In the genomic region with DNA sequence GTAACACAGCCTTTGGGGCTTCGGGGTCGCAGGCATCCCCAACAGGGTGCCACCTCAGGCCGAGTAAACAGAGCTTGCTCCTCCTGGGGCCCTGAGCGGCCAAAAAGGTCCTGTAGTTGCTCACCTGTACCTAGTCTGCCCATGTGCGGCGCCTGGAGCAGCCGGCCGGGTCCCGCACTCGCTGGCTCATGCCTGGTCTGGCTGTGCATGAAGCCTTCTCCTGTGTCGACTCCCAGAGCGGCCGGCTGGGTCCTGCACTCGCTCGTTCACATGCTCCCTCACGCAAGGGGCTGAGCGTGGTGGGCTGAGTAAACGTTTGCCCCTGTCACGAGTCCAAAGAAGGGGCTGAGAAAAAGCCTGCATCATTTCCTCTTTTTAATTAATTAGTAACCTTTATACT, we compare ENCODE assay signal across 25 cellular contexts.
DNase-seq lines count a peak whose midpoint lies in the region; ATAC-seq, FAIRE-seq and TF ChIP-seq lines count a peak whose summit lies in the region.
"Had no signal": no experiment of that assay in that cellular context is flagged by ENCODE, and none has a peak within 500 bp of the region (broad histone marks: within the 10 kb centered on the region; RNA-seq: fewer than 3 reads in every experiment).

No MANE protein-coding gene starts in this region.

- peak overlapping the region; percentile 51 for H3K4ac ChIP-seq in trophoblast cell (ENCODE audit: low read depth, low read length)

- H3K4me2 ChIP-seq in trophoblast cell (ENCODE audit: low read length) = no peak overlapping the region

- H2BK12ac ChIP-seq in trophoblast cell (ENCODE audit: low read length) = peak overlapping the region; percentile 65

- H3K4me3 ChIP-seq in RWPE2 (ENCODE audit: severe bottlenecking) (no peak overlapping the region), kidney (ENCODE audit: low read length in 2 of 2) (no peak overlapping the region), trophoblast cell (ENCODE audit: low read depth, low read length) (no peak overlapping the region), uterus (no peak overlapping the region)
- H3K4me3 ChIP-seq: HAP-1 had no signal

- FAIRE-seq in kidney (lab: Jason Lieb, UNC) = no peak
- FAIRE-seq: G401.6 had no signal

- peak overlapping the region; percentile 53 for H2BK5ac ChIP-seq in trophoblast cell (ENCODE audit: low read depth, low read length, poor library complexity)

- peaks cover 2% of the 10 kb centered on the region for H3K27me3 Mint-ChIP-seq in T-helper 2 cell treated with Interferon-gamma antibody and Interleukin-4, amounts not matched to agents 5 μg/mL and 100 μg/mL, for 36 hours (ENCODE audit: low read depth)

- H3K27ac Mint-ChIP-seq in T-helper 2 cell treated with Interferon-gamma antibody and Interleukin-4, amounts not matched to agents 5 μg/mL and 100 μg/mL, for 36 hours = no peak overlapping the region
- H3K27ac Mint-ChIP-seq: B cell; CD8-positive, alpha-beta T cell; HFFc6 had no signal

- no peak overlapping the region for H3K14ac ChIP-seq in trophoblast cell (ENCODE audit: low read length)

- intact Hi-C loops in kidney (cut with DNase I) = no loop called here
- intact Hi-C loops in uterus (cut with DNase I; ENCODE audit: low total_unique reads) = no loop called here

- no peaks in the 10 kb centered on the region for H3K36me3 Mint-ChIP-seq in T-helper 2 cell treated with Interferon-gamma antibody and Interleukin-4, amounts not matched to agents 5 μg/mL and 100 μg/mL, for 36 hours (ENCODE audit: low read depth)
- H3K36me3 Mint-ChIP-seq: CD8-positive, alpha-beta T cell had no signal

- H3K18ac ChIP-seq in trophoblast cell (ENCODE audit: low read length) = no peak overlapping the region

- H3K9me3 ChIP-seq in RWPE2 (ENCODE audit: severe bottlenecking) = no peaks in the 10 kb centered on the region
- no peaks in the 10 kb centered on the region for H3K9me3 ChIP-seq in kidney (ENCODE audit: control insufficient read depth in 1 of 2, low read length in 2 of 2)
- H3K9me3 ChIP-seq in trophoblast cell (ENCODE audit: insufficient read depth, low read depth, low read length) = no peaks in the 10 kb centered on the region
- H3K9me3 ChIP-seq in uterus = no peaks in the 10 kb centered on the region
- H3K9me3 ChIP-seq: Caco-2, HAP-1 had no signal

- no peaks in the 10 kb centered on the region for H3K4me1 ChIP-seq in RWPE2 (ENCODE audit: insufficient read depth, poor library complexity, severe bottlenecking)
- no peaks in the 10 kb centered on the region for H3K4me1 ChIP-seq in kidney (ENCODE audit: control insufficient read depth in 1 of 2, insufficient read depth in 1 of 2, low read depth in 1 of 2, low read length in 2 of 2)
- peaks cover 0 to 4% of the 10 kb centered on the region in 2 experiments for H3K4me1 ChIP-seq in trophoblast cell (ENCODE audit: control insufficient read depth in 1 of 2, insufficient read depth in 2 of 2, low read length in 2 of 2)
- H3K4me1 ChIP-seq in uterus = no peaks in the 10 kb centered on the region
- H3K4me1 ChIP-seq: Caco-2, HAP-1 had no signal

- H4K8ac ChIP-seq in trophoblast cell (ENCODE audit: low read depth, low read length) = no peak overlapping the region

- H3K79me1 ChIP-seq in trophoblast cell (ENCODE audit: low read length) = peaks cover 4% of the 10 kb centered on the region

- no peak overlapping the region for H2AFZ ChIP-seq in trophoblast cell (ENCODE audit: insufficient read depth, low read length, poor library complexity)

- no peak overlapping the region for H2BK120ac ChIP-seq in trophoblast cell (ENCODE audit: insufficient read depth, low read length, poor library complexity)

- DNase-seq in RWPE2 (ENCODE audit: low spot score) = peak; percentile 66
- peak; percentile 64 for DNase-seq in kidney
- no peak for DNase-seq in trophoblast cell
- no peak for DNase-seq in uterus
- DNase-seq in KG1 (lab: John Stamatoyannopoulos, UW) = no peak
- no peak for DNase-seq in activated CD4-positive, alpha-beta T cell treated with anti-CD3 and anti-CD28 coated beads, Interleukin-2, amount 50 U/mL, for 48 hours
- DNase-seq in T-helper 2 cell treated with Interferon-gamma antibody and Interleukin-4, amounts not matched to agents 5 μg/mL and 100 μg/mL, for 36 hours (ENCODE audit: low spot score) = no peak
- DNase-seq: Caco-2; CD8-positive, alpha-beta T cell; HFFc6; Kasumi-1; NCI-H1105; NCI-H1436 treated with DMSO at 0.1 percent for 48 hours; NCI-H1930; NCI-H2107; NCI-H446 treated with DMSO at 0.1 percent for 48 hours; NCI-H526; NCI-H82; NK-92 treated with Interleukin-12 subunit alpha and Interleukin-12 subunit beta, amount 100 ng/mL, for 24 hours; RPMI8226; SHP77 treated with DMSO at 0.1 percent for 48 hours had no signal

- H4K12ac ChIP-seq in trophoblast cell (ENCODE audit: low read depth, low read length) = no peak overlapping the region

- no peak for TF ChIP-seq POLR2A in uterus (IDR thresholded peaks at IDR 0.05)

- TF ChIP-seq CTCF in RWPE2 (IDR thresholded peaks at IDR 0.05; ENCODE audit: poor library complexity, severe bottlenecking) (no peak), kidney (IDR thresholded peaks at IDR 0.05; ENCODE audit: borderline replicate concordance, extremely low read depth, insufficient read depth) (no peak), uterus (IDR thresholded peaks at IDR 0.05) (no peak)

- peak overlapping the region; percentile 79 for H4K91ac ChIP-seq in trophoblast cell (ENCODE audit: low read depth, low read length)

- no peak overlapping the region for H3K9ac ChIP-seq in kidney (ENCODE audit: low read length in 2 of 2)
- no peak overlapping the region for H3K9ac ChIP-seq in trophoblast cell (ENCODE audit: low read length)

- H2AK5ac ChIP-seq in trophoblast cell (ENCODE audit: low read length) = peak overlapping the region; percentile 98

- no peaks in the 10 kb centered on the region for H3K79me2 ChIP-seq in trophoblast cell (ENCODE audit: control insufficient read depth, insufficient read depth, low read length, poor library complexity)

- H3K4me1 Mint-ChIP-seq in T-helper 2 cell treated with Interferon-gamma antibody and Interleukin-4, amounts not matched to agents 5 μg/mL and 100 μg/mL, for 36 hours (ENCODE audit: low read depth) = no peaks in the 10 kb centered on the region
- H3K4me1 Mint-ChIP-seq: B cell had no signal

- H3K27me3 ChIP-seq in RWPE2 (ENCODE audit: insufficient read depth, poor library complexity, severe bottlenecking) = no peaks in the 10 kb centered on the region
- H3K27me3 ChIP-seq in trophoblast cell (ENCODE audit: insufficient read depth, low read length) = no peaks in the 10 kb centered on the region
- no peaks in the 10 kb centered on the region for H3K27me3 ChIP-seq in uterus

- WGBS in trophoblast cell (ENCODE audit: extremely low coverage, insufficient coverage, insufficient read length) = no CpG with 5 or more reads among the region's 19 CpGs

- no peak overlapping the region for H3K4me3 Mint-ChIP-seq in T-helper 2 cell treated with Interferon-gamma antibody and Interleukin-4, amounts not matched to agents 5 μg/mL and 100 μg/mL, for 36 hours
- H3K4me3 Mint-ChIP-seq: B cell; CD8-positive, alpha-beta T cell; HFFc6 had no signal

- H3K9me3 Mint-ChIP-seq in T-helper 2 cell treated with Interferon-gamma antibody and Interleukin-4, amounts not matched to agents 5 μg/mL and 100 μg/mL, for 36 hours = no peaks in the 10 kb centered on the region
- H3K9me3 Mint-ChIP-seq: CD8-positive, alpha-beta T cell; HFFc6 had no signal

- H3K23ac ChIP-seq in trophoblast cell (ENCODE audit: low read length) = no peak overlapping the region

- H3K36me3 ChIP-seq in RWPE2 (ENCODE audit: low read depth) (no peaks in the 10 kb centered on the region), kidney (ENCODE audit: control insufficient read depth in 1 of 2, insufficient read depth in 2 of 2, low read length in 2 of 2) (no peaks in the 10 kb centered on the region), trophoblast cell (ENCODE audit: control insufficient read depth in 1 of 2, insufficient read depth in 2 of 2, low read length in 2 of 2) (no peaks in the 10 kb centered on the region), uterus (no peaks in the 10 kb centered on the region)
- H3K36me3 ChIP-seq: HAP-1 had no signal

- ATAC-seq in RWPE2 (ENCODE audit: low read depth) = no peak
- ATAC-seq: CD8-positive, alpha-beta T cell had no signal

- H3K27ac ChIP-seq in RWPE2 (ENCODE audit: poor library complexity, severe bottlenecking) = no peak overlapping the region
- no peak overlapping the region for H3K27ac ChIP-seq in kidney (ENCODE audit: low read depth in 2 of 2, low read length in 2 of 2)
- H3K27ac ChIP-seq in trophoblast cell (ENCODE audit: low read depth, low read length) = no peak overlapping the region
- H3K27ac ChIP-seq in uterus = peak overlapping the region; percentile 9 to 60
- H3K27ac ChIP-seq: C4-2B had no signal

Comparison
In these comparisons a context has a peak if more than half of its experiments do, and no peak if none do; other contexts are left out.
1. DNase-seq: peak in RWPE2 (single experiment) and kidney (single experiment); none in trophoblast cell (0 of 2), uterus (0 of 2), KG1 (single experiment), activated CD4-positive, alpha-beta T cell treated with anti-CD3 and anti-CD28 coated beads, Interleukin-2, amount 50 U/mL, for 48 hours (0 of 2) and T-helper 2 cell treated with Interferon-gamma antibody and Interleukin-4, amounts not matched to agents 5 μg/mL and 100 μg/mL, for 36 hours (single experiment).
2. H3K27ac ChIP-seq: peak in uterus (2 of 2); none in RWPE2 (single experiment), kidney (0 of 2) and trophoblast cell (single experiment).